ENCODE assay signal across 16 cellular contexts in genomic region chr7:12979181-12979580, GRCh38.
A peak's percentile ranks its signal among the peaks of the same experiment; 100 is the strongest.
DNase-seq lines count a peak whose midpoint lies in the region; ATAC-seq, FAIRE-seq and TF ChIP-seq lines count a peak whose summit lies in the region.
"Had no signal": no experiment of that assay in that cellular context is flagged by ENCODE, and none has a peak within 500 bp of the region (broad histone marks: within the 10 kb centered on the region; RNA-seq: fewer than 3 reads in every experiment).

No MANE protein-coding gene starts in this region.

- no peak overlapping the region for H3K27ac ChIP-seq in endodermal cell (ENCODE audit: low read depth, low read length)

- no peaks in the 10 kb centered on the region for H3K9me3 ChIP-seq in endodermal cell (ENCODE audit: control insufficient read depth, low read length)

- BruUV-seq in Calu3 (replicated peaks; lab: Mats Ljungman, UMichigan), result no TSS peak

- peaks cover 2% of the 10 kb centered on the region for H3K9me3 Mint-ChIP-seq in Calu3 (ENCODE audit: low read depth, unreplicated experiment)
- H3K9me3 Mint-ChIP-seq in nephron progenitor cell, result peaks cover 4% of the 10 kb centered on the region
- H3K9me3 Mint-ChIP-seq in endodermal cell, result no peaks in the 10 kb centered on the region

- H3K4me3 Mint-ChIP-seq in Calu3 (ENCODE audit: low read depth, unreplicated experiment), result peak overlapping the region; percentile 8
- H3K4me3 Mint-ChIP-seq in nephron progenitor cell, result no peak overlapping the region
- no peak overlapping the region for H3K4me3 Mint-ChIP-seq in endodermal cell
- H3K4me3 Mint-ChIP-seq: CD14-positive monocyte, IgD-negative memory B cell had no signal

- peak; percentile 73 for ATAC-seq in HG03354 (IDR thresholded peaks at IDR 0.05; ENCODE audit: poor library complexity, severe bottlenecking, unreplicated experiment)
- ATAC-seq: SK-N-SH treated with all-trans-retinoic acid at 6 μM for 48 hours had no signal

- H3K4me1 Mint-ChIP-seq in Calu3 (ENCODE audit: low read depth, unreplicated experiment), result peaks cover 10% of the 10 kb centered on the region
- H3K4me1 Mint-ChIP-seq in nephron progenitor cell, result no peaks in the 10 kb centered on the region
- H3K4me1 Mint-ChIP-seq in endodermal cell, result no peaks in the 10 kb centered on the region
- H3K4me1 Mint-ChIP-seq: CD14-positive monocyte, IgD-negative memory B cell had no signal

- H3K27ac Mint-ChIP-seq in Calu3 (ENCODE audit: unreplicated experiment) (peak overlapping the region; percentile 48), nephron progenitor cell (peak overlapping the region; percentile 53), endodermal cell (no peak overlapping the region)
- H3K27ac Mint-ChIP-seq: CD14-positive monocyte, IgD-negative memory B cell had no signal

- H3K36me3 Mint-ChIP-seq in Calu3 (ENCODE audit: insufficient read depth, unreplicated experiment) (no peaks in the 10 kb centered on the region), nephron progenitor cell (ENCODE audit: low read depth) (no peaks in the 10 kb centered on the region), endodermal cell (ENCODE audit: low read depth) (no peaks in the 10 kb centered on the region)
- H3K36me3 Mint-ChIP-seq: CD14-positive monocyte, IgD-negative memory B cell had no signal

- H3K4me1 ChIP-seq in endodermal cell (ENCODE audit: control insufficient read depth, insufficient read depth, low read length), result no peaks in the 10 kb centered on the region

- DNase-seq in Calu3 (no peak), nephron progenitor cell (no peak), activated gamma-delta T cell (lab: John Stamatoyannopoulos, UW) (no peak), UCSD-AML1 (lab: John Stamatoyannopoulos, UW; ENCODE audit: unreplicated experiment) (no peak), endodermal cell (no peak)
- DNase-seq: AML-193, NCI-H1105, NCI-H1694, NCI-H226, NCI-H524 treated with DMSO at 0.1 percent for 48 hours, SHP77 had no signal

- no peaks in the 10 kb centered on the region for H3K27me3 Mint-ChIP-seq in Calu3 (ENCODE audit: unreplicated experiment)
- no peaks in the 10 kb centered on the region for H3K27me3 Mint-ChIP-seq in nephron progenitor cell (ENCODE audit: low read depth, poor library complexity)
- no peaks in the 10 kb centered on the region for H3K27me3 Mint-ChIP-seq in endodermal cell (ENCODE audit: insufficient read depth)
- H3K27me3 Mint-ChIP-seq: IgD-negative memory B cell had no signal

- peak; percentile 56 for FAIRE-seq in islet of Langerhans (lab: Jason Lieb, UNC)

- no peak overlapping the region for H3K9ac ChIP-seq in endodermal cell (ENCODE audit: extremely low read depth, low read length, poor library complexity, severe bottlenecking)

- no peak overlapping the region for H3K4me3 ChIP-seq in endodermal cell (ENCODE audit: low read length)

- no peaks in the 10 kb centered on the region for H3K36me3 ChIP-seq in endodermal cell (ENCODE audit: control insufficient read depth, insufficient read depth, low read length)

- H3K27me3 ChIP-seq in endodermal cell (ENCODE audit: control insufficient read depth, insufficient read depth, low read length, poor library complexity, severe bottlenecking), result no peaks in the 10 kb centered on the region

- intact Hi-C loops in Calu3 (cut with micrococcal nuclease; ENCODE audit: unreplicated experiment), result no loop called here

- CTCF ChIA-PET in Calu3 (lab: Charles Lee), result no interaction called here

- WGBS in endodermal cell (ENCODE audit: insufficient coverage in 1 of 2, insufficient read length in 1 of 2), 2 experiments, result 85 to 86% methylated on average over 1 to 3 of the region's 3 CpGs

- TF ChIP-seq CTCF in Calu3 (IDR thresholded peaks at IDR 0.05; ENCODE audit: unreplicated experiment) (no peak), nephron progenitor cell (IDR thresholded peaks at IDR 0.05) (no peak), endodermal cell (conservative IDR thresholded peaks at IDR 0.05) (no peak)
